7 cellular contexts compared by ENCODE assay signal in genomic region chr10:122981066-122981464, GRCh38. TPM values are rescaled to one million over a fixed set of nuclear protein-coding genes. Genes with fewer than 3 reads are reported as not detected.
DNase-seq lines count a peak whose midpoint lies in the region; ATAC-seq, FAIRE-seq and TF ChIP-seq lines count a peak whose summit lies in the region.

No MANE protein-coding gene starts in this region.

- H3K36me3 ChIP-seq in skeletal muscle satellite cell (ENCODE audit: insufficient read depth, low read length) = no peaks in the 10 kb centered on the region

- peak overlapping the region; percentile 61 for H3K9ac ChIP-seq in skeletal muscle satellite cell (ENCODE audit: low read depth, low read length)

- POLR2A ChIA-PET in WTC11 (lab: Charles Lee) = no interaction called here

- peaks cover 3% of the 10 kb centered on the region; the same call in 1 of the 2 replicates for H3K27me3 Mint-ChIP-seq in WTC11 (ENCODE audit: low read depth)

- peak overlapping the region; percentile 81 for H3K4me3 Mint-ChIP-seq in WTC11

- H3K27ac ChIP-seq in right cardiac atrium (ENCODE audit: low read length) = no peak overlapping the region

- H3K27me3 ChIP-seq in right cardiac atrium (ENCODE audit: control insufficient read depth, insufficient read depth) (no peaks in the 10 kb centered on the region), skeletal muscle satellite cell (ENCODE audit: control insufficient read depth, insufficient read depth, low read length) (no peaks in the 10 kb centered on the region)

- H3K4me1 ChIP-seq in right cardiac atrium (ENCODE audit: control insufficient read depth, insufficient read depth, low read length) (no peaks in the 10 kb centered on the region), skeletal muscle satellite cell (ENCODE audit: control insufficient read depth, insufficient read depth, low read length) (peaks cover 12% of the 10 kb centered on the region)

- no peaks in the 10 kb centered on the region for H3K9me3 Mint-ChIP-seq in WTC11

- H3K4me3 ChIP-seq in right cardiac atrium (ENCODE audit: low read length) (peak overlapping the region; percentile 44), skeletal muscle satellite cell (ENCODE audit: low read length) (peak overlapping the region; percentile 87)

- CTCF ChIA-PET in WTC11 (lab: Charles Lee) = interaction anchor here (0.8 to 3.1 kb wide), 11 partner anchors 9 to 332 kb away, joined by 3 to 12 read pairs (median 4); no protein-coding TSS in a partner anchor

- ATAC-seq in WTC11 = peak; percentile 16; the same call in 1 of the 2 replicates
- ATAC-seq in right cardiac atrium = no peak
- ATAC-seq in HG02970 (IDR thresholded peaks at IDR 0.05; ENCODE audit: low FRiP score, unreplicated experiment) = no peak

- in situ Hi-C loops in KBM-7 (cut with MboI; ENCODE audit: low pct_unique_long_range_greater_than_20kb, low sequenced_read_pairs) = no loop called here

- peaks cover 13% of the 10 kb centered on the region for H3K4me1 Mint-ChIP-seq in WTC11

- WGBS in right cardiac atrium = 20% methylated on average over 4 of the region's 4 CpGs

- DNase-seq in KBM-7 (peak; percentile 60), WTC11 (ENCODE audit: low spot score) (no peak), right cardiac atrium (no peak)
- no peak for DNase-seq in stimulated activated CD4-positive, alpha-beta T cell treated with anti-CD3 and anti-CD28 coated beads, Interleukin-4, amount 100 ng/mL, for 1 hour

- no peaks in the 10 kb centered on the region for H3K36me3 Mint-ChIP-seq in WTC11

- H3K9me3 ChIP-seq in right cardiac atrium (ENCODE audit: control insufficient read depth, low read length) = no peaks in the 10 kb centered on the region
- no peaks in the 10 kb centered on the region for H3K9me3 ChIP-seq in skeletal muscle satellite cell (replicated peaks; ENCODE audit: low read length)

- FAIRE-seq in G401.6 (lab: Jason Lieb, UNC) = peak; percentile 49

- intact Hi-C loops in right cardiac atrium (cut with DNase I) = no loop called here

- H3K4me2 ChIP-seq in skeletal muscle satellite cell (ENCODE audit: low read length) = peak overlapping the region; percentile 95

- H3K27ac Mint-ChIP-seq in WTC11 = no peak overlapping the region; the same call in 1 of the 2 replicates

- no peak; the same call in 1 of the 2 replicates for TF ChIP-seq CTCF in WTC11 (IDR thresholded peaks at IDR 0.05)

TF ChIP-seq in WTC11, 78 proteins besides CTCF, POLR2A, EP300 and RAD21:
- TF ChIP-seq ZNF281 (CRISPR knock-in tag; IDR thresholded peaks at IDR 0.05) (no peak), TCF7 (CRISPR knock-in tag; IDR thresholded peaks at IDR 0.05; ENCODE audit: low read depth) (no peak), ZNF671 (CRISPR knock-in tag; IDR thresholded peaks at IDR 0.05) (no peak), RORB (CRISPR knock-in tag; IDR thresholded peaks at IDR 0.05) (no peak), OVOL2 (CRISPR knock-in tag; IDR thresholded peaks at IDR 0.05; ENCODE audit: borderline replicate concordance) (no peak), NR3C1 (CRISPR knock-in tag; conservative IDR thresholded peaks at IDR 0.05; ENCODE audit: low read depth) (no peak), GTF2I (CRISPR knock-in tag; conservative IDR thresholded peaks at IDR 0.05) (no peak), IRF1 (CRISPR knock-in tag; IDR thresholded peaks at IDR 0.05) (no peak), PRDM15 (CRISPR knock-in tag; IDR thresholded peaks at IDR 0.05) (no peak), PREB (CRISPR knock-in tag; IDR thresholded peaks at IDR 0.05; ENCODE audit: borderline replicate concordance) (no peak), SP1 (CRISPR knock-in tag; conservative IDR thresholded peaks at IDR 0.05) (no peak), MXD4 (CRISPR knock-in tag; IDR thresholded peaks at IDR 0.05; ENCODE audit: borderline replicate concordance) (no peak), ETV6 (CRISPR knock-in tag; IDR thresholded peaks at IDR 0.05) (no peak)
TF ChIP-seq in WTC11: peak in this region for 0.

RNA-seq across cellular contexts. Expression of gene PSTK, which starts 0.9 kb away (rescaled TPM):
- total RNA-seq in WTC11 (2021) (4.0 to 6.2 TPM (median 5.6 TPM) in 3 replicates), right cardiac atrium (1 to 10 TPM; 1.0 to 5.1 (median 4.0) TPM)
- 4.9 TPM for polyA plus RNA-seq in right cardiac atrium
- 2.5 and 3.1 TPM in 2 replicates for total RNA-seq in skeletal muscle satellite cell (2012; rRNA removed)

RNA-seq across cellular contexts. Expression of gene C10orf88, which starts 27.0 kb away (rescaled TPM):
- total RNA-seq in WTC11 (2021) = 6.4 to 7.7 TPM (median 6.5 TPM) in 3 replicates
- 1 to 10 TPM; 5.2 to 7.8 (median 6.9) TPM for total RNA-seq in right cardiac atrium
- polyA plus RNA-seq in right cardiac atrium = 4.1 TPM
- 5.6 and 9.6 TPM in 2 replicates for total RNA-seq in skeletal muscle satellite cell (2012; rRNA removed)

RNA-seq across cellular contexts. Expression of gene IKZF5, which starts 27.5 kb away (rescaled TPM):
- total RNA-seq in WTC11 (2021) (6.9 to 13.2 TPM (median 7.9 TPM) in 3 replicates), right cardiac atrium (10 to 100 TPM; 12.2 to 15.0 (median 13.0) TPM)
- 5.7 TPM for polyA plus RNA-seq in right cardiac atrium
- 3.5 and 4.2 TPM in 2 replicates for total RNA-seq in skeletal muscle satellite cell (2012; rRNA removed)

RNA-seq across cellular contexts. Expression of gene ACADSB, which starts 27.7 kb away (rescaled TPM):
- total RNA-seq in WTC11 (2021) (14.5 to 18.4 TPM (median 17.4 TPM) in 3 replicates), right cardiac atrium (10 to 100 TPM; 59.4 to 90.9 (median 73.1) TPM)
- polyA plus RNA-seq in right cardiac atrium = 19.5 TPM
- 4.6 and 5.3 TPM in 2 replicates for total RNA-seq in skeletal muscle satellite cell (2012; rRNA removed)
